In the genomic region with DNA sequence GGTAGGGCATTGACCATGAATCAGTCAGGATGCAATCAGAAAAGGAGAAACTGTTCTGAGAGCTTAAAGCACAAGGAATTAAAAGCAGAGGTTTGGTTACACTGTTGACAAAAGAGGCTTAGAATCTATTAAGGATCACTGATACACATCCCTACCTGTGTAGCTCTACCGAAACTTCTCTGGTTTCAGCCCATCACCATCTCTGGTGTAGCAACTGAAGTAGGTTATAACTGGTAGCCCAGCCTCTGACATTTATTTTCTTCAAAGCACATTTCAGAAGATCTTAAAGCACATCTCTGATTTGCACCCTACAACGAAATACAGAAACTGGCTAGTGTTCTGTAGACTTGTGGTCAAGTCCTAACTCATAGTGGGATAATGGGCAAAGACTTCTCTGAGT, we compare ENCODE assay signal across 21 cellular contexts.
"Had no signal": no experiment of that assay in that cellular context is flagged by ENCODE, and none has a peak within 500 bp of the region (broad histone marks: within the 10 kb centered on the region; RNA-seq: fewer than 3 reads in every experiment).

No MANE protein-coding gene starts in this region.

- H3K27me3 ChIP-seq: esophagus squamous epithelium, gastrocnemius medialis, heart right ventricle, left lung had no signal

- H3K4me3 ChIP-seq: esophagus squamous epithelium, gastrocnemius medialis, heart right ventricle, left lung, lower lobe of right lung, mucosa of descending colon had no signal

- H3K9me3 ChIP-seq: esophagus squamous epithelium, gastrocnemius medialis, heart right ventricle, left lung, lower lobe of right lung, mucosa of descending colon had no signal

- H3K36me3 ChIP-seq: esophagus squamous epithelium, gastrocnemius medialis, heart right ventricle, left lung, lower lobe of right lung had no signal

- DNase-seq: cortex of kidney; effector CD8-positive, alpha-beta T cell; effector memory CD8-positive, alpha-beta T cell; endodermal cell; erythroblast; esophagus squamous epithelium; foreskin fibroblast; foreskin melanocyte; gastrocnemius medialis; glutamatergic neuron; head of caudate nucleus; heart right ventricle; hippocampal formation; left cardiac atrium; left lung; left ventricle myocardium superior; lower lobe of right lung; mesenchymal stem cell; mucosa of descending colon; naive B cell; naive thymus-derived CD8-positive, alpha-beta T cell had no signal
